Comparison of ENCODE assay signal across 9 cellular contexts in genomic region chrX:19382500-19383145, GRCh38. TPM values are rescaled to one million over a fixed set of nuclear protein-coding genes. Genes with fewer than 3 reads are reported as not detected.
DNase-seq lines count a peak whose midpoint lies in the region; ATAC-seq and TF ChIP-seq lines count a peak whose summit lies in the region.
"Had no signal": no experiment of that assay in that cellular context is flagged by ENCODE, and none has a peak within 500 bp of the region (broad histone marks: within the 10 kb centered on the region; RNA-seq: fewer than 3 reads in every experiment).

No MANE protein-coding gene starts in this region.

- H3K4me1 ChIP-seq in GM23338 (ENCODE audit: insufficient read depth) = no peaks in the 10 kb centered on the region
- no peaks in the 10 kb centered on the region for H3K4me1 ChIP-seq in osteoblast (ENCODE audit: insufficient read depth, low read length)

- peak; percentile 35 for DNase-seq in COLO668 (lab: John Stamatoyannopoulos, UW; ENCODE audit: unreplicated experiment)
- DNase-seq in GM23338 (ENCODE audit: low spot score) = peak; percentile 77
- peak; percentile 49 for DNase-seq in NCI-H69 (lab: John Stamatoyannopoulos, UW)
- DNase-seq in activated CD8-positive, alpha-beta memory T cell treated with anti-CD3 and anti-CD28 coated beads, Interleukin-2, amount 50 U/mL, for 24 hours (ENCODE audit: extremely low read depth) = peak; percentile 2
- peak; percentile 33 for DNase-seq in fibroblast of mammary gland (ENCODE audit: low read depth)
- peak; percentile 77 for DNase-seq in osteoblast (ENCODE audit: insufficient read length, low spot score, missing footprints)

- H3K9me3 ChIP-seq in osteoblast (ENCODE audit: low read depth, low read length) = no peaks in the 10 kb centered on the region

- H3K4me2 ChIP-seq in GM23338 (no peak overlapping the region), osteoblast (ENCODE audit: insufficient read depth, low read length) (no peak overlapping the region)

- no peaks in the 10 kb centered on the region for H3K4me1 Mint-ChIP-seq in GM23338

- no peaks in the 10 kb centered on the region for H3K27me3 ChIP-seq in GM23338 (ENCODE audit: insufficient read depth)
- H3K27me3 ChIP-seq in osteoblast (ENCODE audit: insufficient read depth, low read length) = no peaks in the 10 kb centered on the region

- no peaks in the 10 kb centered on the region for H3F3A ChIP-seq in GM23338 (replicated peaks; ENCODE audit: low read depth)

- TF ChIP-seq CTCF in GM23338 (conservative IDR thresholded peaks at IDR 0.05; ENCODE audit: low read depth in 2 of 2) (peak; percentile 59 to 81), fibroblast of mammary gland (conservative IDR thresholded peaks at IDR 0.05; ENCODE audit: control insufficient read depth, insufficient read depth, low read depth, low read length) (peak; percentile 65), osteoblast (IDR thresholded peaks at IDR 0.05; ENCODE audit: extremely low read depth, low read depth, low read length) (peak; percentile 64)

- no peak overlapping the region for H2AFZ ChIP-seq in GM23338
- H2AFZ ChIP-seq in osteoblast (ENCODE audit: low read length) = no peak overlapping the region

- no peaks in the 10 kb centered on the region; the same call in 2 of the 3 replicates for H3K36me3 Mint-ChIP-seq in GM23338 (ENCODE audit: low read depth)

- H4K20me1 ChIP-seq in GM23338 (replicated peaks; ENCODE audit: insufficient read depth) (no peaks in the 10 kb centered on the region), osteoblast (ENCODE audit: insufficient read depth, low read length) (no peaks in the 10 kb centered on the region)

- no peaks in the 10 kb centered on the region for H3K9me3 Mint-ChIP-seq in GM23338

- peaks cover 2% of the 10 kb centered on the region for H3K27me3 Mint-ChIP-seq in GM23338 (ENCODE audit: insufficient read depth, low read depth, poor library complexity)

- no peak overlapping the region for H3K4me3 ChIP-seq in GM23338
- no peak overlapping the region for H3K4me3 ChIP-seq in fibroblast of mammary gland (ENCODE audit: control insufficient read depth, low read depth, low read length)
- no peak overlapping the region for H3K4me3 ChIP-seq in osteoblast (ENCODE audit: insufficient read depth, low read length)
- H3K4me3 ChIP-seq: skin epidermis had no signal

- H3K4me3 Mint-ChIP-seq in GM23338 = no peak overlapping the region

- H3K9me2 ChIP-seq in GM23338 (ENCODE audit: insufficient read depth) = no peaks in the 10 kb centered on the region

- ATAC-seq in GM23338 (peak; percentile 96), HG03571 (IDR thresholded peaks at IDR 0.05; ENCODE audit: unreplicated experiment) (no peak), HG03097 (IDR thresholded peaks at IDR 0.05; ENCODE audit: low FRiP score, unreplicated experiment) (no peak)

- H3K79me2 ChIP-seq in GM23338 (replicated peaks; ENCODE audit: insufficient read depth) (no peaks in the 10 kb centered on the region), osteoblast (ENCODE audit: insufficient read depth, low read length) (no peaks in the 10 kb centered on the region)

- H3K36me3 ChIP-seq in GM23338 (ENCODE audit: insufficient read depth) (no peaks in the 10 kb centered on the region), osteoblast (ENCODE audit: insufficient read depth, low read length) (no peaks in the 10 kb centered on the region)

- H3K27ac ChIP-seq in GM23338 (ENCODE audit: low read depth) (no peak overlapping the region), osteoblast (ENCODE audit: low read depth, low read length) (no peak overlapping the region)
- H3K27ac ChIP-seq: skin epidermis had no signal

- no peak overlapping the region for H3K27ac Mint-ChIP-seq in GM23338

TF ChIP-seq in GM23338, 12 proteins besides CTCF, POLR2A, EP300 and RAD21 (continues in another document):
- TF ChIP-seq ZNF114 (CRISPR knock-in tag; IDR thresholded peaks at IDR 0.05) (no peak), EZH2phosphoT487 (IDR thresholded peaks at IDR 0.05; ENCODE audit: unreplicated experiment) (no peak), CREB1 (CRISPR knock-in tag; IDR thresholded peaks at IDR 0.05; ENCODE audit: low read depth) (no peak), REST (IDR thresholded peaks at IDR 0.05; ENCODE audit: unreplicated experiment) (no peak), ZNF331 (CRISPR knock-in tag; IDR thresholded peaks at IDR 0.05; ENCODE audit: low read depth) (no peak), STAT1 (IDR thresholded peaks at IDR 0.05; ENCODE audit: unreplicated experiment) (no peak), POLR2AphosphoS5 (IDR thresholded peaks at IDR 0.05; ENCODE audit: low read depth) (no peak), EZH2 (IDR thresholded peaks at IDR 0.05; ENCODE audit: low read depth, unreplicated experiment) (no peak), NANOG (IDR thresholded peaks at IDR 0.05; ENCODE audit: borderline replicate concordance) (no peak), JUNB (IDR thresholded peaks at IDR 0.05; ENCODE audit: unreplicated experiment) (no peak)

RNA-seq across cellular contexts. Expression of gene PDHA1, which starts 38.9 kb away (rescaled TPM):
- total RNA-seq in GM23338 (2014; rRNA removed; shearing (Covaris generic)) = 77.3 and 100 TPM in 2 replicates
- 201 and 257 TPM in 2 replicates for polyA plus RNA-seq in GM23338 (2016; fragmentation: Nextera tagmentation; extraction: Ambion mirVana)
- total RNA-seq in osteoblast = 26.4 and 35.7 TPM in 2 replicates

Comparison
In these comparisons a context has a peak if more than half of its experiments do, and no peak if none do; other contexts are left out.
1. DNase-seq: peak in every context shown above with its lines; median percentile 77 in GM23338; 77 in osteoblast; 49 in NCI-H69; 35 in COLO668; 33 in fibroblast of mammary gland; 2 in activated CD8-positive, alpha-beta memory T cell treated with anti-CD3 and anti-CD28 coated beads, Interleukin-2, amount 50 U/mL, for 24 hours.